Comparison of ENCODE assay signal across 21 cellular contexts in the genomic region with DNA sequence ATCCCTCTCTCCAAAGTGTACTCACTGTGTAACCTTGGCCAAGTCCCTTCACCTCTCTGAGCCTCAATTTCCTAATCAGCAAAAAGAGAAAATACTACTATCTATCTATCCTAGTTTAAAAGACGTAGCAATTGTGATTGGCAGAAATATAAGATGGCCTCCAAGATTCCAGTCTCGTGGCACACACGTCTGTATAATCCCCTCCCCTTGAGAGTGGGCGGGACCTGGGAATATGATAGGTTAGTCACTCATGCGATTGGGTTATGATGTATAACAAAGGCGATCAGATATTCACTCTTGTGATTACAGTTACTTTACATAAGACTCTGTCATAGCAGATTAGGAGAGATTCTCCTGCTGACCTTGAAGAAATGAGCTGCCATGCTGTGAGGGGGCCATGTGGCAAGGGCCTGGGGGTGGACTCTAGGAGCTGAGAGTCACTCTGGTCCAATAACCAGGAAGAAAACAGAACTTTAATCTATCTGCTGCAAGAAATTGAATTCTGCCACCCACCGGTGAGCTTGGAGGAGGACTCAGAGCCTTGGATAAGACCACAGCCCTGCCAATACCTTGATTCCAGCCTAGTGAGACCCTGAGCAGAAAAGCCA. TPM values are rescaled to one million over a fixed set of nuclear protein-coding genes. Genes with fewer than 3 reads are reported as not detected.
DNase-seq lines count a peak whose midpoint lies in the region; ATAC-seq, FAIRE-seq and TF ChIP-seq lines count a peak whose summit lies in the region.
"Had no signal": no experiment of that assay in that cellular context is flagged by ENCODE, and none has a peak within 500 bp of the region (broad histone marks: within the 10 kb centered on the region; RNA-seq: fewer than 3 reads in every experiment).

No MANE protein-coding gene starts in this region.

- no peak overlapping the region for H3K4me3 ChIP-seq in left ventricle myocardium inferior
- H3K4me3 ChIP-seq in BLaER1, result no peak overlapping the region
- no peak overlapping the region for H3K4me3 ChIP-seq in K562
- H3K4me3 ChIP-seq: A549 had no signal

- POLR2A ChIA-PET in K562 (lab: Yijun Ruan, JAX), result interaction anchor here (0.5 to 1.9 kb wide), 2 partner anchors 18 to 928 kb away, joined by 3 to 4 read pairs; no protein-coding TSS in a partner anchor

- H3K9me3 Mint-ChIP-seq in HFFc6, result no peaks in the 10 kb centered on the region
- H3K9me3 Mint-ChIP-seq: CD4-positive, alpha-beta T cell; CD8-positive, alpha-beta T cell had no signal

- H3K36me3 Mint-ChIP-seq in HFFc6 (ENCODE audit: low read depth), result no peaks in the 10 kb centered on the region
- H3K36me3 Mint-ChIP-seq: CD8-positive, alpha-beta T cell had no signal

- H3K27ac ChIP-seq in left ventricle myocardium inferior (replicated peaks) (peak overlapping the region; percentile 1), BLaER1 (no peak overlapping the region), K562 (ENCODE audit: extremely low read depth, low read depth, low read length) (no peak overlapping the region)
- H3K27ac ChIP-seq: 22Rv1, A549, C4-2B had no signal

- H4K20me1 ChIP-seq in BLaER1 (peaks cover 11% of the 10 kb centered on the region; the same call in 1 of the 2 replicates), K562 (replicated peaks; ENCODE audit: control insufficient read depth, insufficient read depth, low read length) (no peaks in the 10 kb centered on the region)

- intact Hi-C loops in left ventricle myocardium inferior (cut with micrococcal nuclease), result loop anchor here (10.0 kb wide), 1 partner anchor 218 kb away; no protein-coding TSS in a partner anchor
- intact Hi-C loops in left ventricle myocardium superior (cut with micrococcal nuclease), result no loop called here
- intact Hi-C loops in K562 (cut with micrococcal nuclease), result no loop called here

- DNase-seq in left ventricle myocardium inferior (no peak), left ventricle myocardium superior (no peak), K562 (ENCODE audit: extremely low read depth in 1 of 4, low spot score in 3 of 4) (no peak), HFFc6 (no peak)
- DNase-seq: AML-193; Caco-2; Calu3; CD4-positive, alpha-beta T cell; CD8-positive, alpha-beta T cell; DMS79 treated with DMSO at 0.1 percent for 48 hours; GF-D8 had no signal

- H3K27ac Mint-ChIP-seq in HFFc6, result no peak overlapping the region
- H3K27ac Mint-ChIP-seq: B cell; CD4-positive, alpha-beta T cell; CD8-positive, alpha-beta T cell had no signal

- H3K4me1 ChIP-seq in left ventricle myocardium inferior (peaks cover 65% of the 10 kb centered on the region), BLaER1 (peaks cover 39% of the 10 kb centered on the region), K562 (replicated peaks in 1 of 2; ENCODE audit: control insufficient read depth in 2 of 2, insufficient read depth in 2 of 2, low read length in 2 of 2) (peaks cover under 1 to 10% of the 10 kb centered on the region in 2 experiments; a peak in 3 of 5 replicates)
- H3K4me1 ChIP-seq: A549 had no signal

- WGBS in K562 (ENCODE audit: insufficient coverage, low coverage, missing lambda C conversion rate), result 62% methylated on average over 7 of the region's 7 CpGs

- H3K36me3 ChIP-seq in left ventricle myocardium inferior, result no peaks in the 10 kb centered on the region
- H3K36me3 ChIP-seq in BLaER1, result no peaks in the 10 kb centered on the region
- no peaks in the 10 kb centered on the region for H3K36me3 ChIP-seq in K562 (ENCODE audit: control insufficient read depth, insufficient read depth, low read length)

- in situ Hi-C loops in K562 (cut with MboI), result no loop called here

- no peaks in the 10 kb centered on the region for H3K79me2 ChIP-seq in K562 (ENCODE audit: control insufficient read depth, insufficient read depth, low read length)

- H3K9me1 ChIP-seq in K562 (ENCODE audit: control insufficient read depth, insufficient read depth, low read length), result no peaks in the 10 kb centered on the region

- peaks cover 27% of the 10 kb centered on the region for H3K27me3 Mint-ChIP-seq in HFFc6 (ENCODE audit: insufficient read depth)

- H3K4me1 Mint-ChIP-seq in HFFc6 (ENCODE audit: low read depth), result no peaks in the 10 kb centered on the region

- no peaks in the 10 kb centered on the region for H3K27me3 ChIP-seq in left ventricle myocardium inferior (ENCODE audit: low read depth)
- H3K27me3 ChIP-seq in BLaER1, result peaks cover 23% of the 10 kb centered on the region
- no peaks in the 10 kb centered on the region; a peak in 1 of 5 replicates for H3K27me3 ChIP-seq in K562 (ENCODE audit: control insufficient read depth in 2 of 2, insufficient read depth in 2 of 2, low read length in 2 of 2)

- H3K9me3 ChIP-seq in left ventricle myocardium inferior (replicated peaks), result no peaks in the 10 kb centered on the region
- H3K9me3 ChIP-seq in BLaER1, result peaks cover 5% of the 10 kb centered on the region; the same call in 1 of the 2 replicates
- H3K9me3 ChIP-seq in K562 (replicated peaks; ENCODE audit: control insufficient read depth, insufficient read depth, low read depth, low read length), result no peaks in the 10 kb centered on the region; the same call in 1 of the 2 replicates
- H3K9me3 ChIP-seq: A549, Caco-2 had no signal

- no peak for TF ChIP-seq POLR2A in K562 (conservative IDR thresholded peaks at IDR 0.05)

- no peak for FAIRE-seq in K562 (lab: Jason Lieb, UNC)
- FAIRE-seq: A549, D721Med, G401.6, GM12891 had no signal

- CTCF ChIA-PET in K562 (lab: Yijun Ruan, JAX; ENCODE audit: low intra/inter-chr PET ratio), result no interaction called here

- no peak for TF ChIP-seq EP300 in K562 (IDR thresholded peaks at IDR 0.05; ENCODE audit: low read length)

- no TSS peak for BruUV-seq in K562 (replicated peaks; lab: Mats Ljungman, UMichigan)

- H3K4me3 Mint-ChIP-seq in HFFc6, result no peak overlapping the region
- H3K4me3 Mint-ChIP-seq: B cell; CD4-positive, alpha-beta T cell; CD8-positive, alpha-beta T cell had no signal

- H3K9ac ChIP-seq in BLaER1, result no peak overlapping the region
- H3K9ac ChIP-seq in K562 (ENCODE audit: insufficient read depth in 1 of 2, low read depth in 2 of 2, low read length in 2 of 2), result no peak overlapping the region

- ATAC-seq in left ventricle myocardium superior (no peak), K562 (no peak), HG02852 (IDR thresholded peaks at IDR 0.05; ENCODE audit: unreplicated experiment) (no peak)
- ATAC-seq: A549; CD8-positive, alpha-beta T cell had no signal

- TF ChIP-seq RAD21 in K562 (CRISPR knock-in tag; conservative IDR thresholded peaks at IDR 0.05 in 1 of 2, IDR thresholded peaks at IDR 0.05 in 1 of 2), result no peak

- no peak for TF ChIP-seq CTCF in left ventricle myocardium inferior (IDR thresholded peaks at IDR 0.05; ENCODE audit: borderline replicate concordance)
- peak in 1 of 3 experiments; percentile 7; a peak in 1 of 6 replicates for TF ChIP-seq CTCF in K562 (IDR thresholded peaks at IDR 0.05 in 2 of 3, conservative IDR thresholded peaks at IDR 0.05 in 1 of 3; ENCODE audit: insufficient read depth in 2 of 3, low read depth in 1 of 3, low read length in 3 of 3)
- no peak for TF ChIP-seq CTCF in HFFc6 (IDR thresholded peaks at IDR 0.05)

- peak overlapping the region; percentile 57 for H3K4me2 ChIP-seq in BLaER1
- no peak overlapping the region for H3K4me2 ChIP-seq in K562 (ENCODE audit: insufficient read depth, low read length)
- H3K4me2 ChIP-seq: A549 had no signal

- no peak overlapping the region for H2AFZ ChIP-seq in K562 (ENCODE audit: low read depth, low read length)

RNA-seq across cellular contexts. Expression of gene CPNE5, which starts 6.0 kb away (rescaled TPM):
- total RNA-seq in left ventricle myocardium inferior, result 26.5 TPM
- 20.4 TPM for total RNA-seq in left ventricle myocardium superior
- total RNA-seq in K562 (2011; cell fraction: chromatin; rRNA removed; ENCODE audit: low replicate concordance), result 1.5 and 2.5 TPM in 2 replicates
- total RNA-seq in K562 (2011; cell fraction: nucleolus; rRNA removed), result 0.66 and 1.5 TPM in 2 replicates
- 1.2 and 1.6 TPM in 2 replicates for total RNA-seq in K562 (2011; cell fraction: nucleoplasm; rRNA removed)
- 0.18 TPM in 1 of 2 replicates, not detected in the other for total RNA-seq in K562 (2014; rRNA removed)
- total RNA-seq in K562 (2014; rRNA removed; fragmentation: Illumina TruSeq; extraction: Trizol), result not detected in 2 replicates
- 0.14 TPM in 1 of 2 replicates, not detected in the other for total RNA-seq in K562 (2015; rRNA removed; fragmentation: Illumina TruSeq; extraction: Trizol)
- total RNA-seq in K562 (2021), result 0.47 and 0.49 TPM in 2 replicates
- polyA plus RNA-seq in K562 (2011; rRNA removed), result 0.46 and 0.61 TPM in 2 replicates
- polyA plus RNA-seq in K562 (2011; cell fraction: cytosol; rRNA removed), result 0.19 and 0.31 TPM in 2 replicates
- 1.2 and 1.9 TPM in 2 replicates for polyA plus RNA-seq in K562 (2011; cell fraction: nucleus; rRNA removed)
- polyA plus RNA-seq in K562 (2012), result 0.33 and 1.8 TPM in 2 replicates
- polyA plus RNA-seq in K562 (2014; fragmentation: Illumina TruSeq; extraction: Trizol), result 0.43 TPM in 1 of 2 replicates, not detected in the other
- polyA plus RNA-seq in K562 (2014; fragmentation: Nextera tagmentation; extraction: Ambion mirVana), result 1 to 10 TPM in 1 of 2 experiments, under 1 TPM in 1; 0.21 to 1.0 TPM
- 0.69 TPM in 1 of 2 replicates, not detected in the other for polyA plus RNA-seq in K562 (2014; rRNA removed)
- 0.67 TPM in 1 of 2 replicates, not detected in the other for polyA minus RNA-seq in K562 (2011; rRNA and poly(A)+ RNA removed)
- not detected in 2 replicates for polyA minus RNA-seq in K562 (2011; cell fraction: cytosol; rRNA and poly(A)+ RNA removed)
- 0.78 and 0.81 TPM in 2 replicates for polyA minus RNA-seq in K562 (2011; cell fraction: nucleus; rRNA and poly(A)+ RNA removed)
- total RNA-seq in HFFc6 (2021; fragmentation: NEBNext Ultra II Directional; extraction: Animal tissue kit (Norgen Biotek cat#: 25700)), result under 1 TPM in 4 of 6 experiments, not detected in 2; 0.12 to 0.37 (median 0.26) TPM
- total RNA-seq: A172, Caco-2, Calu3 had no signal

RNA-seq across cellular contexts. Expression of gene PPIL1, which starts 41.3 kb away (rescaled TPM):
- total RNA-seq in left ventricle myocardium inferior (69.1 TPM), left ventricle myocardium superior (60.3 TPM), K562 (2014; rRNA removed) (65.8 and 86.0 TPM in 2 replicates), K562 (2014; rRNA removed; fragmentation: Illumina TruSeq; extraction: Trizol) (130 and 132 TPM in 2 replicates), K562 (2015; rRNA removed; fragmentation: Illumina TruSeq; extraction: Trizol) (107 and 119 TPM in 2 replicates), K562 (2021) (86.9 and 90.1 TPM in 2 replicates)
- 16.9 and 22.0 TPM in 2 replicates for total RNA-seq in K562 (2011; cell fraction: chromatin; rRNA removed; ENCODE audit: low replicate concordance)
- 16.6 and 19.2 TPM in 2 replicates for total RNA-seq in K562 (2011; cell fraction: nucleolus; rRNA removed)
- total RNA-seq in K562 (2011; cell fraction: nucleoplasm; rRNA removed), result 25.1 and 30.4 TPM in 2 replicates
- polyA plus RNA-seq in K562 (2011; rRNA removed) (113 and 137 TPM in 2 replicates), K562 (2014; fragmentation: Illumina TruSeq; extraction: Trizol) (116 and 156 TPM in 2 replicates), K562 (2014; fragmentation: Nextera tagmentation; extraction: Ambion mirVana) (100 to 1,000 TPM; 195 to 205 TPM), K562 (2014; rRNA removed) (87.9 and 108 TPM in 2 replicates)
- polyA plus RNA-seq in K562 (2011; cell fraction: cytosol; rRNA removed), result 95.1 and 112 TPM in 2 replicates
- polyA plus RNA-seq in K562 (2011; cell fraction: nucleus; rRNA removed), result 24.2 and 38.0 TPM in 2 replicates
- 81.7 and 93.9 TPM in 2 replicates for polyA plus RNA-seq in K562 (2012)
- polyA minus RNA-seq in K562 (2011; rRNA and poly(A)+ RNA removed), result 105 and 126 TPM in 2 replicates
- polyA minus RNA-seq in K562 (2011; cell fraction: cytosol; rRNA and poly(A)+ RNA removed), result 34.9 and 49.9 TPM in 2 replicates
- 11.2 and 16.2 TPM in 2 replicates for polyA minus RNA-seq in K562 (2011; cell fraction: nucleus; rRNA and poly(A)+ RNA removed)
- total RNA-seq in HFFc6 (2021; fragmentation: NEBNext Ultra II Directional; extraction: Animal tissue kit (Norgen Biotek cat#: 25700)), result 10 to 100 TPM; 36.1 to 46.8 (median 39.6) TPM

RNA-seq across cellular contexts. Expression of gene C6orf89, which starts 52.5 kb away (rescaled TPM):
- total RNA-seq in left ventricle myocardium inferior, result 76.4 TPM
- total RNA-seq in left ventricle myocardium superior, result 76.6 TPM
- total RNA-seq in K562 (2011; cell fraction: chromatin; rRNA removed; ENCODE audit: low replicate concordance), result 94.9 and 122 TPM in 2 replicates
- total RNA-seq in K562 (2011; cell fraction: nucleolus; rRNA removed), result 56.4 and 60.3 TPM in 2 replicates
- total RNA-seq in K562 (2011; cell fraction: nucleoplasm; rRNA removed), result 122 and 177 TPM in 2 replicates
- total RNA-seq in K562 (2014; rRNA removed), result 47.2 and 63.5 TPM in 2 replicates
- 81.6 and 89.0 TPM in 2 replicates for total RNA-seq in K562 (2014; rRNA removed; fragmentation: Illumina TruSeq; extraction: Trizol)
- total RNA-seq in K562 (2015; rRNA removed; fragmentation: Illumina TruSeq; extraction: Trizol), result 56.9 and 58.5 TPM in 2 replicates
- 74.8 and 80.1 TPM in 2 replicates for total RNA-seq in K562 (2021)
- 92.9 and 95.9 TPM in 2 replicates for polyA plus RNA-seq in K562 (2011; rRNA removed)
- polyA plus RNA-seq in K562 (2011; cell fraction: cytosol; rRNA removed), result 47.9 and 60.0 TPM in 2 replicates
- 59.9 and 67.0 TPM in 2 replicates for polyA plus RNA-seq in K562 (2011; cell fraction: nucleus; rRNA removed)
- 71.0 and 74.5 TPM in 2 replicates for polyA plus RNA-seq in K562 (2012)
- 96.1 and 111 TPM in 2 replicates for polyA plus RNA-seq in K562 (2014; fragmentation: Illumina TruSeq; extraction: Trizol)
- polyA plus RNA-seq in K562 (2014; fragmentation: Nextera tagmentation; extraction: Ambion mirVana), result 10 to 100 TPM; 35.2 to 41.9 TPM
- 46.7 and 67.6 TPM in 2 replicates for polyA plus RNA-seq in K562 (2014; rRNA removed)
- 51.7 and 54.4 TPM in 2 replicates for polyA minus RNA-seq in K562 (2011; rRNA and poly(A)+ RNA removed)
- 23.9 and 29.3 TPM in 2 replicates for polyA minus RNA-seq in K562 (2011; cell fraction: cytosol; rRNA and poly(A)+ RNA removed)
- 9.6 and 22.3 TPM in 2 replicates for polyA minus RNA-seq in K562 (2011; cell fraction: nucleus; rRNA and poly(A)+ RNA removed)
- total RNA-seq in HFFc6 (2021; fragmentation: NEBNext Ultra II Directional; extraction: Animal tissue kit (Norgen Biotek cat#: 25700)), result 10 to 100 TPM; 71.3 to 89.2 (median 80.8) TPM
